ENCODE assay signal across 13 cellular contexts in genomic region chr17:63641678-63642077, GRCh38. TPM values are rescaled to one million over a fixed set of nuclear protein-coding genes. Genes with fewer than 3 reads are reported as not detected.
A peak's percentile ranks its signal among the peaks of the same experiment; 100 is the strongest.
DNase-seq lines count a peak whose midpoint lies in the region; ATAC-seq and TF ChIP-seq lines count a peak whose summit lies in the region.
"Had no signal": no experiment of that assay in that cellular context is flagged by ENCODE, and none has a peak within 500 bp of the region (broad histone marks: within the 10 kb centered on the region; RNA-seq: fewer than 3 reads in every experiment).

No MANE protein-coding gene starts in this region.

- no peak overlapping the region for H3K18ac ChIP-seq in mesendoderm (ENCODE audit: low read length)

- no peak overlapping the region for H2AK5ac ChIP-seq in mesendoderm (ENCODE audit: low read length)

- no peak overlapping the region for H3K4ac ChIP-seq in mesendoderm (ENCODE audit: low read depth, low read length)

- no peaks in the 10 kb centered on the region for H3K79me1 ChIP-seq in mesendoderm (ENCODE audit: low read length)

- intact Hi-C loops in Right ventricle myocardium inferior (cut with DNase I) = no loop called here
- intact Hi-C loops in left ventricle myocardium inferior (cut with micrococcal nuclease) = no loop called here
- intact Hi-C loops in colonic mucosa (cut with DNase I) = no loop called here
- intact Hi-C loops in upper lobe of right lung (cut with DNase I) = no loop called here

- H3K4me3 ChIP-seq in left ventricle myocardium inferior (no peak overlapping the region), colonic mucosa (no peak overlapping the region), mesendoderm (ENCODE audit: low read length) (no peak overlapping the region), upper lobe of right lung (no peak overlapping the region)
- H3K4me3 ChIP-seq: skin epidermis, stomach had no signal

- H2BK15ac ChIP-seq in mesendoderm (replicated peaks; ENCODE audit: low read depth) = no peak overlapping the region

- H2BK120ac ChIP-seq in mesendoderm (ENCODE audit: low read depth, low read length) = no peak overlapping the region

- DNase-seq in Right ventricle myocardium inferior (ENCODE audit: missing footprints) (no peak), left ventricle myocardium inferior (no peak), colonic mucosa (peak; percentile 38), mesendoderm (peak; percentile 23), upper lobe of right lung (no peak), iPS-NIHi7 (ENCODE audit: extremely low spot score) (no peak), HEK293T (ENCODE audit: extremely low spot score) (no peak)
- DNase-seq: H9, NCI-H2171, stomach had no signal

- H3K56ac ChIP-seq in mesendoderm (ENCODE audit: low read length) = peak overlapping the region; percentile 5

- H3K4me2 ChIP-seq in mesendoderm (ENCODE audit: low read length) = no peak overlapping the region

- no peak overlapping the region for H4K5ac ChIP-seq in mesendoderm (ENCODE audit: low read length)

- CTCF ChIA-PET in HEK293T (lab: Yijun Ruan, JAX) = no interaction called here

- H3K9me3 ChIP-seq in left ventricle myocardium inferior (replicated peaks) (no peaks in the 10 kb centered on the region), colonic mucosa (no peaks in the 10 kb centered on the region), upper lobe of right lung (no peaks in the 10 kb centered on the region)
- H3K9me3 ChIP-seq: stomach had no signal

- TF ChIP-seq CTCF in left ventricle myocardium inferior (IDR thresholded peaks at IDR 0.05; ENCODE audit: borderline replicate concordance) = no peak
- no peak for TF ChIP-seq CTCF in colonic mucosa (IDR thresholded peaks at IDR 0.05)
- TF ChIP-seq CTCF in upper lobe of right lung (IDR thresholded peaks at IDR 0.05) = no peak

- WGBS in mesendoderm (ENCODE audit: extremely low coverage, insufficient coverage, low lambda C conversion rate) = no CpG with 5 or more reads among the region's 3 CpGs

- H3K9ac ChIP-seq in colonic mucosa (ENCODE audit: low read depth in 2 of 2, low read length in 2 of 2) (no peak overlapping the region), mesendoderm (ENCODE audit: low read length) (no peak overlapping the region)

- peaks cover 31% of the 10 kb centered on the region for H3K36me3 ChIP-seq in left ventricle myocardium inferior
- no peaks in the 10 kb centered on the region for H3K36me3 ChIP-seq in colonic mucosa
- peaks cover 2% of the 10 kb centered on the region for H3K36me3 ChIP-seq in mesendoderm (ENCODE audit: control insufficient read depth, insufficient read depth, low read length)
- H3K36me3 ChIP-seq in upper lobe of right lung = peaks cover 44% of the 10 kb centered on the region

- ATAC-seq in Right ventricle myocardium inferior = peak; percentile 78
- ATAC-seq in upper lobe of right lung = peak; percentile 94
- no peak for ATAC-seq in HG03095 (IDR thresholded peaks at IDR 0.05; ENCODE audit: unreplicated experiment)
- ATAC-seq: SK-N-SH treated with all-trans-retinoic acid at 6 μM for 48 hours had no signal

- H2BK5ac ChIP-seq in mesendoderm (ENCODE audit: low read length) = no peak overlapping the region

- no peaks in the 10 kb centered on the region for H3K27me3 ChIP-seq in left ventricle myocardium inferior (ENCODE audit: low read depth)
- H3K27me3 ChIP-seq in colonic mucosa = no peaks in the 10 kb centered on the region
- H3K27me3 ChIP-seq in mesendoderm (ENCODE audit: insufficient read depth, low read length, poor library complexity) = no peaks in the 10 kb centered on the region
- no peaks in the 10 kb centered on the region for H3K27me3 ChIP-seq in upper lobe of right lung
- H3K27me3 ChIP-seq: stomach had no signal

- H4K8ac ChIP-seq in mesendoderm (ENCODE audit: low read depth, low read length) = no peak overlapping the region

- H3K4me1 ChIP-seq in left ventricle myocardium inferior = peaks cover 39% of the 10 kb centered on the region
- H3K4me1 ChIP-seq in colonic mucosa = no peaks in the 10 kb centered on the region
- H3K4me1 ChIP-seq in mesendoderm (ENCODE audit: control insufficient read depth, low read depth, low read length) = peaks cover 2% of the 10 kb centered on the region
- peaks cover 15% of the 10 kb centered on the region for H3K4me1 ChIP-seq in upper lobe of right lung

- POLR2A ChIA-PET in HEK293T (lab: Yijun Ruan, JAX) = no interaction called here

- no peak overlapping the region for H3K23ac ChIP-seq in mesendoderm (ENCODE audit: low read length)

- H3K79me2 ChIP-seq in mesendoderm (ENCODE audit: control insufficient read depth, insufficient read depth, low read length) = no peaks in the 10 kb centered on the region

- no peak overlapping the region for H3K27ac ChIP-seq in left ventricle myocardium inferior (replicated peaks)
- no peak overlapping the region for H3K27ac ChIP-seq in colonic mucosa
- no peak overlapping the region for H3K27ac ChIP-seq in mesendoderm (ENCODE audit: low read depth, low read length)
- H3K27ac ChIP-seq in upper lobe of right lung = no peak overlapping the region

TF ChIP-seq in HEK293T, 16 proteins besides CTCF, POLR2A, EP300 and RAD21:
- no peak for TF ChIP-seq ZNF384 (IDR thresholded peaks at IDR 0.05)
- TF ChIP-seq SP1 (IDR thresholded peaks at IDR 0.05) = no peak
- no peak for TF ChIP-seq L3MBTL2 (conservative IDR thresholded peaks at IDR 0.05)
- TF ChIP-seq TARDBP (IDR thresholded peaks at IDR 0.05) = no peak
- TF ChIP-seq SUZ12 (IDR thresholded peaks at IDR 0.05) = no peak
- TF ChIP-seq BHLHE40 (IDR thresholded peaks at IDR 0.05; ENCODE audit: borderline replicate concordance) = no peak
- no peak for TF ChIP-seq FOXA1 (IDR thresholded peaks at IDR 0.05)
- no peak for TF ChIP-seq PKNOX1 (IDR thresholded peaks at IDR 0.05)
- no peak for TF ChIP-seq FOXM1 (IDR thresholded peaks at IDR 0.05; ENCODE audit: borderline replicate concordance)
- no peak for TF ChIP-seq LEF1 (IDR thresholded peaks at IDR 0.05; ENCODE audit: borderline replicate concordance)
- no peak for TF ChIP-seq ARNT (IDR thresholded peaks at IDR 0.05)
- no peak for TF ChIP-seq NFRKB (IDR thresholded peaks at IDR 0.05)
- TF ChIP-seq HDGF (IDR thresholded peaks at IDR 0.05; ENCODE audit: borderline replicate concordance) = no peak
- no peak for TF ChIP-seq CTBP1 (IDR thresholded peaks at IDR 0.05; ENCODE audit: borderline replicate concordance)
- no peak for TF ChIP-seq FOXK2 (IDR thresholded peaks at IDR 0.05)
- TF ChIP-seq ELF4 (IDR thresholded peaks at IDR 0.05) = no peak
TF ChIP-seq in HEK293T: peak in this region for 0.

RNA-seq across cellular contexts. Expression of gene MAP3K3, which starts 19.5 kb away (rescaled TPM):
- total RNA-seq in Right ventricle myocardium inferior (38.4 TPM), left ventricle myocardium inferior (41.3 TPM), colonic mucosa (10 to 100 TPM; 13.4 to 15.5 TPM), upper lobe of right lung (57.5 TPM)
- 18.8 TPM for polyA plus RNA-seq in mesendoderm (2013, experiment 1 of 2)
- polyA plus RNA-seq in mesendoderm (2013, experiment 2 of 2) = 19.0 TPM

RNA-seq across cellular contexts. Expression of gene TACO1, which starts 41.0 kb away (rescaled TPM):
- total RNA-seq in Right ventricle myocardium inferior (41.5 TPM), left ventricle myocardium inferior (44.7 TPM), colonic mucosa (10 to 100 TPM; 34.1 to 51.6 TPM), upper lobe of right lung (16.1 TPM)
- 18.4 TPM for polyA plus RNA-seq in mesendoderm (2013, experiment 1 of 2)
- 20.5 TPM for polyA plus RNA-seq in mesendoderm (2013, experiment 2 of 2)

RNA-seq across cellular contexts. Expression of gene LIMD2, which starts 58.2 kb away (rescaled TPM):
- total RNA-seq in Right ventricle myocardium inferior = 3.4 TPM
- 2.7 TPM for total RNA-seq in left ventricle myocardium inferior
- 1 to 10 TPM; 3.6 to 5.6 TPM for total RNA-seq in colonic mucosa
- 60.1 TPM for polyA plus RNA-seq in mesendoderm (2013, experiment 1 of 2)
- polyA plus RNA-seq in mesendoderm (2013, experiment 2 of 2) = 59.0 TPM
- total RNA-seq in upper lobe of right lung = 22.9 TPM

Comparison
In these comparisons a context has a peak if more than half of its experiments do, and no peak if none do; other contexts are left out.
1. DNase-seq: peak in colonic mucosa (single experiment) and mesendoderm (single experiment); none in Right ventricle myocardium inferior (single experiment), left ventricle myocardium inferior (single experiment), upper lobe of right lung (single experiment), iPS-NIHi7 (single experiment) and HEK293T (single experiment).